17 cellular contexts compared by ENCODE assay signal in the genomic region with DNA sequence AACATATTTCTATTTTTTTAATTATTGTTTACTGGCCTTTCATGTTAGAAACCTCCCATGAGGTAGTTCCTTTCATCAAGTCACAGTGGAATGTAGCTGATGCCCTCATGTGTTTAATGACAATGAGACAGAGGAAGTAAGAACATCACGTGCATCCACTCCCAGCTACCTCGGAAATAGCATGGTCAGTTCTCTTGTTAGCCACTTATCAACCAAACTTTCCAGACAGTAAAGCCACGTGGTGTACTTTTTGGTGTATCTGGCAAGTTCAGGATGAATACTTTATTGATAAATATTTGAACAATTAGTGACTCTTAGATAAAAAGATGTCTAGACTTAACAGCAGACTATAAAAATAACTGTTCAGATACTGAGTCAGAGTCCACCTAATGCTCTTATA.
"Had no signal": no experiment of that assay in that cellular context is flagged by ENCODE, and none has a peak within 500 bp of the region (broad histone marks: within the 10 kb centered on the region; RNA-seq: fewer than 3 reads in every experiment).

No MANE protein-coding gene starts in this region.

- DNase-seq: activated CD4-positive, alpha-beta T cell treated with anti-CD3 and anti-CD28 coated beads for 48 hours; activated naive CD4-positive, alpha-beta T cell treated with anti-CD3 and anti-CD28 coated beads for 36 hours; effector CD4-positive, alpha-beta T cell; kidney glomerular epithelial cell; lower lobe of right lung; naive B cell; posterior cingulate gyrus; small intestine; T1000; thyroid gland; uterus had no signal

- ATAC-seq: gastroesophageal sphincter; lower lobe of right lung; stimulated activated effector memory CD8-positive, alpha-beta T cell treated with anti-CD3 and anti-CD28 coated beads, Interleukin-12 subunit alpha, Interleukin-12 subunit beta, amount 100 ng/mL, for 72 hours had no signal

- H3K9me3 ChIP-seq: gastroesophageal sphincter, lower lobe of right lung, right atrium auricular region, thyroid gland, uterus had no signal

- H3K4me2 ChIP-seq: hepatocyte had no signal

- H3K27me3 ChIP-seq: gastroesophageal sphincter, hepatocyte, right atrium auricular region, thyroid gland, uterus had no signal

- H3K36me3 Mint-ChIP-seq: naive B cell; stimulated activated effector memory CD8-positive, alpha-beta T cell treated with anti-CD3 and anti-CD28 coated beads, Interleukin-12 subunit alpha, Interleukin-12 subunit beta, amount 100 ng/mL, for 72 hours had no signal

- H3K36me3 ChIP-seq: gastroesophageal sphincter, lower lobe of right lung, right atrium auricular region, thyroid gland, uterus had no signal

- H2AFZ ChIP-seq: hepatocyte had no signal

- H3K4me1 Mint-ChIP-seq: naive B cell; stimulated activated effector memory CD8-positive, alpha-beta T cell treated with anti-CD3 and anti-CD28 coated beads, Interleukin-12 subunit alpha, Interleukin-12 subunit beta, amount 100 ng/mL, for 72 hours had no signal

- H3K27ac Mint-ChIP-seq: activated naive CD4-positive, alpha-beta T cell treated with anti-CD3 and anti-CD28 coated beads for 36 hours; naive B cell; stimulated activated effector memory CD8-positive, alpha-beta T cell treated with anti-CD3 and anti-CD28 coated beads, Interleukin-12 subunit alpha, Interleukin-12 subunit beta, amount 100 ng/mL, for 72 hours had no signal

- FAIRE-seq: colon, endothelial cell of umbilical vein, small intestine had no signal

- H3K27ac ChIP-seq: gastroesophageal sphincter, hepatocyte, lower lobe of right lung, right atrium auricular region, thyroid gland, uterus had no signal

- H3K4me3 Mint-ChIP-seq: activated naive CD4-positive, alpha-beta T cell treated with anti-CD3 and anti-CD28 coated beads for 36 hours; naive B cell; stimulated activated effector memory CD8-positive, alpha-beta T cell treated with anti-CD3 and anti-CD28 coated beads, Interleukin-12 subunit alpha, Interleukin-12 subunit beta, amount 100 ng/mL, for 72 hours had no signal

- H3K4me3 ChIP-seq: gastroesophageal sphincter, hepatocyte, lower lobe of right lung, right atrium auricular region, thyroid gland, uterus had no signal

- H3K27me3 Mint-ChIP-seq: naive B cell had no signal

- H3K79me2 ChIP-seq: hepatocyte had no signal

- H3K4me1 ChIP-seq: lower lobe of right lung had no signal

- H3K9me3 Mint-ChIP-seq: activated naive CD4-positive, alpha-beta T cell treated with anti-CD3 and anti-CD28 coated beads for 36 hours; naive B cell; stimulated activated effector memory CD8-positive, alpha-beta T cell treated with anti-CD3 and anti-CD28 coated beads, Interleukin-12 subunit alpha, Interleukin-12 subunit beta, amount 100 ng/mL, for 72 hours had no signal
